9 cellular contexts compared by ENCODE assay signal in the genomic region with DNA sequence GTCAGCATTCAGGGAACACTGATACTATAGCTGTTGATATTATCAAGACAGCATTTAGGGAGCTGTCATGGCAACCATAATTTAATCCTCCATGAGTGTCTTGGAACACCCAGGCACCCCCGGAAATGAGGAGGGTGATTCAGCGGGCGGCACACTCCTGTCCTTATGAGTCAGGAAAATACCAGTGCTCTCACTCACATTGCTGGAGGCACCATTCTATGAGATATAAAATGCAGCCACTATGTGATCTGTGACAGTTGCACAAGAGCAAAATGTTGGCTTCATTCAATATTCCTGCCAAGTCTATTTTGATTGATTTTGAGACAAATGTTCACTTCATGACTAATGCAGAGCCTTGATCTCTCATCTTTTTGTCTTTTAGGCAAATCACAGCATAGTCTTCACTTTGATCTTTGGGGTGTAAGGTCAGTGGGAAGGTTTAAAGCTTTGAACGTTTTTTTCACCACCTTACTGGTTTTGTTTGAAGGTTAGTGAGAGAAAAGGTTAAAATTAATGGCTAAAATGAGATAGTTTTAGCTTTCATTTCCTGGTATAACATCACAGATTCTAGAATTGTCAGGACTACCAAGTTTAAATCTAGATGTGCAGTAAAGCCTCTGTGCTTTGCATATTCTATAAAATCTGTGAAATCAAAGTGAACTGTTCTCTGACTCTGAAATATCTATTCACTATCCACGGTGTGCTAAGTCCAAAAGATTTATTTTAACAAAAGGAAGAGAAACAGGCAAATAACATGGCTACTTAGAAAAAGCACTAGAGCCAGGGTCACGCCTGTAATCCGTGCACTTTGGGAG. TPM values are rescaled to one million over a fixed set of nuclear protein-coding genes. Genes with fewer than 3 reads are reported as not detected.
A peak's percentile ranks its signal among the peaks of the same experiment; 100 is the strongest.
DNase-seq lines count a peak whose midpoint lies in the region; ATAC-seq and TF ChIP-seq lines count a peak whose summit lies in the region.
"Had no signal": no experiment of that assay in that cellular context is flagged by ENCODE, and none has a peak within 500 bp of the region (broad histone marks: within the 10 kb centered on the region; RNA-seq: fewer than 3 reads in every experiment).

No MANE protein-coding gene starts in this region.

- H3K36me3 ChIP-seq in left lung = no peaks in the 10 kb centered on the region

- peaks cover 0 to 11% of the 10 kb centered on the region in 2 donors for H3K4me1 Mint-ChIP-seq in effector memory CD8-positive, alpha-beta T cell (ENCODE audit: low read depth in 2 of 2)

- H3K36me3 Mint-ChIP-seq in effector memory CD8-positive, alpha-beta T cell (ENCODE audit: insufficient read depth) = no peaks in the 10 kb centered on the region

- H3K27me3 Mint-ChIP-seq in effector memory CD8-positive, alpha-beta T cell = no peaks in the 10 kb centered on the region

- H3K27ac ChIP-seq in left lung = peak overlapping the region in 1 of 2 donors; percentile 59

- TF ChIP-seq CTCF in left lung (IDR thresholded peaks at IDR 0.05) = no peak

- no peak overlapping the region for H3K4me3 ChIP-seq in left lung

- H3K4me1 ChIP-seq in left lung = peaks cover 0 to 21% of the 10 kb centered on the region in 2 donors

- DNase-seq in ACHN (peak; percentile 94), HS-5 (ENCODE audit: low read depth) (peak; percentile 82), amniotic stem cell (lab: John Stamatoyannopoulos, UW) (peak; percentile 95), left lung (no peak), DMS79 treated with DMSO at 0.1 percent for 48 hours (lab: John Stamatoyannopoulos, UW) (no peak)
- no peak for DNase-seq in effector memory CD8-positive, alpha-beta T cell

- peak overlapping the region in 1 of 2 donors; percentile 62 for H3K27ac Mint-ChIP-seq in effector memory CD8-positive, alpha-beta T cell
- H3K27ac Mint-ChIP-seq: T-helper 1 cell treated with Interleukin-12 subunit alpha and Interleukin-12 subunit beta and Interleukin-4 antibody, amounts not matched to agents 30 μg/mL and 1 μg/mL, for 36 hours had no signal

- intact Hi-C loops in left lung (cut with DNase I) = no loop called here

- no peaks in the 10 kb centered on the region for H3K27me3 ChIP-seq in left lung

- no peaks in the 10 kb centered on the region for H3K9me3 ChIP-seq in left lung

- H3K9me3 Mint-ChIP-seq in effector memory CD8-positive, alpha-beta T cell = no peaks in the 10 kb centered on the region
- H3K9me3 Mint-ChIP-seq: T-helper 1 cell treated with Interleukin-12 subunit alpha and Interleukin-12 subunit beta and Interleukin-4 antibody, amounts not matched to agents 30 μg/mL and 1 μg/mL, for 36 hours had no signal

- H3K4me3 Mint-ChIP-seq in effector memory CD8-positive, alpha-beta T cell = no peak overlapping the region
- H3K4me3 Mint-ChIP-seq: T-helper 1 cell treated with Interleukin-12 subunit alpha and Interleukin-12 subunit beta and Interleukin-4 antibody, amounts not matched to agents 30 μg/mL and 1 μg/mL, for 36 hours had no signal

- in situ Hi-C loops in ACHN (cut with HindIII; ENCODE audit: low pct_ligation_motif_present, low pct_unique_long_range_greater_than_20kb, low sequenced_read_pairs) = no loop called here

- ATAC-seq in left lung (peak; percentile 71), HG02798 (IDR thresholded peaks at IDR 0.05; ENCODE audit: poor library complexity, unreplicated experiment) (no peak), HG02870 (IDR thresholded peaks at IDR 0.05; ENCODE audit: unreplicated experiment) (no peak)
- ATAC-seq in effector memory CD8-positive, alpha-beta T cell (replicated peaks) = no peak

RNA-seq across cellular contexts. Expression of gene ARHGAP12, which starts 12.4 kb away (rescaled TPM):
- total RNA-seq in left lung = 10 to 100 TPM; 25.5 TPM

Comparison
In these comparisons a context has a peak if more than half of its experiments do, and no peak if none do; other contexts are left out.
1. DNase-seq: peak in ACHN (single experiment), HS-5 (single experiment) and amniotic stem cell (single experiment); none in left lung (0 of 2), DMS79 treated with DMSO at 0.1 percent for 48 hours (single experiment) and effector memory CD8-positive, alpha-beta T cell (0 of 3).